Comparison of ENCODE assay signal across 12 cellular contexts in genomic region chr11:113475160-113475761, GRCh38. TPM values are rescaled to one million over a fixed set of nuclear protein-coding genes. Genes with fewer than 3 reads are reported as not detected.
A peak's percentile ranks its signal among the peaks of the same experiment; 100 is the strongest.
DNase-seq lines count a peak whose midpoint lies in the region; ATAC-seq and TF ChIP-seq lines count a peak whose summit lies in the region.
"Had no signal": no experiment of that assay in that cellular context is flagged by ENCODE, and none has a peak within 500 bp of the region (broad histone marks: within the 10 kb centered on the region; RNA-seq: fewer than 3 reads in every experiment).

Gene DRD2, minus strand, starts transcription at chr11:113475398. Its CDS starts 50,747 bp downstream, at chr11:113424651.

- no peak for ATAC-seq in effector memory CD8-positive, alpha-beta T cell (replicated peaks)
- no peak for ATAC-seq in activated T-helper 17 cell treated with anti-CD3 and anti-CD28 coated beads, Interleukin-2, amount 50 U/mL, for 72 hours (replicated peaks)
- no peak for ATAC-seq in GM21526 (IDR thresholded peaks at IDR 0.05; ENCODE audit: low FRiP score, unreplicated experiment)

- H3K27me3 Mint-ChIP-seq in effector memory CD8-positive, alpha-beta T cell, result peaks cover 67 to 91% of the 10 kb centered on the region in 2 donors
- H3K27me3 Mint-ChIP-seq in nephron (ENCODE audit: low read depth), result peaks cover 89% of the 10 kb centered on the region
- H3K27me3 Mint-ChIP-seq in activated T-helper 17 cell treated with anti-CD3 and anti-CD28 coated beads, Interleukin-2, amount 50 U/mL, for 72 hours, result peaks cover 65% of the 10 kb centered on the region

- no peaks in the 10 kb centered on the region for H4K20me1 ChIP-seq in GM23248 (ENCODE audit: insufficient read depth)

- no peaks in the 10 kb centered on the region for H3K79me2 ChIP-seq in GM23248 (ENCODE audit: insufficient read depth)

- H3F3A ChIP-seq in GM23248 (ENCODE audit: insufficient read depth), result no peaks in the 10 kb centered on the region

- peak within 1 kb of the TSS; percentile 34 to 53 for H3K4me3 Mint-ChIP-seq in effector memory CD8-positive, alpha-beta T cell
- peak within 1 kb of the TSS; percentile 74 to 82 (median 82) for H3K4me3 Mint-ChIP-seq in nephron
- H3K4me3 Mint-ChIP-seq in activated T-helper 17 cell treated with anti-CD3 and anti-CD28 coated beads, Interleukin-2, amount 50 U/mL, for 72 hours, result no peak within 1 kb of the TSS

- no peaks in the 10 kb centered on the region for H3K9me3 Mint-ChIP-seq in effector memory CD8-positive, alpha-beta T cell
- H3K9me3 Mint-ChIP-seq in nephron, result no peaks in the 10 kb centered on the region
- no peaks in the 10 kb centered on the region for H3K9me3 Mint-ChIP-seq in activated T-helper 17 cell treated with anti-CD3 and anti-CD28 coated beads, Interleukin-2, amount 50 U/mL, for 72 hours
- H3K9me3 Mint-ChIP-seq: activated naive CD4-positive, alpha-beta T cell treated with anti-CD3 and anti-CD28 coated beads, Interleukin-2, amount 50 U/mL, for 72 hours had no signal

- no peak within 1 kb of the TSS for H3K9ac ChIP-seq in GM23248

- peaks cover 74% of the 10 kb centered on the region for H3K27me3 ChIP-seq in GM23248 (replicated peaks; ENCODE audit: insufficient read depth)

- WGBS in GM23248 (ENCODE audit: low coverage in 1 of 2, low lambda C conversion rate in 2 of 2, missing lambda C conversion rate in 2 of 2), 2 experiments, result 4 to 10% methylated on average over 15 to 45 of the region's 65 CpGs

- no peaks in the 10 kb centered on the region for H3K4me1 ChIP-seq in GM23248 (ENCODE audit: insufficient read depth)

- H2AFZ ChIP-seq in GM23248, result no peak within 1 kb of the TSS

- no peaks in the 10 kb centered on the region for H3K36me3 Mint-ChIP-seq in effector memory CD8-positive, alpha-beta T cell (ENCODE audit: insufficient read depth)
- H3K36me3 Mint-ChIP-seq in nephron (ENCODE audit: low read depth), result no peaks in the 10 kb centered on the region
- no peaks in the 10 kb centered on the region for H3K36me3 Mint-ChIP-seq in activated T-helper 17 cell treated with anti-CD3 and anti-CD28 coated beads, Interleukin-2, amount 50 U/mL, for 72 hours (ENCODE audit: low read depth)

- no peaks in the 10 kb centered on the region for H3K9me3 ChIP-seq in GM23248 (ENCODE audit: low read depth)

- H3K9me2 ChIP-seq in GM23248 (ENCODE audit: insufficient read depth), result no peaks in the 10 kb centered on the region

- H3K4me1 Mint-ChIP-seq in effector memory CD8-positive, alpha-beta T cell (ENCODE audit: low read depth in 2 of 2), result no peaks in the 10 kb centered on the region
- H3K4me1 Mint-ChIP-seq in nephron, result peaks cover 10% of the 10 kb centered on the region
- H3K4me1 Mint-ChIP-seq in activated T-helper 17 cell treated with anti-CD3 and anti-CD28 coated beads, Interleukin-2, amount 50 U/mL, for 72 hours, result no peaks in the 10 kb centered on the region

- H3K4me3 ChIP-seq in GM23248, result no peak within 1 kb of the TSS

- peak within 1 kb of the TSS; percentile 36 for H3K4me2 ChIP-seq in GM23248 (ENCODE audit: unreplicated experiment)

- H3K27ac ChIP-seq in GM23248, result no peak within 1 kb of the TSS

- TF ChIP-seq CTCF in nephron (IDR thresholded peaks at IDR 0.05; ENCODE audit: unreplicated experiment in 3 of 3), result no peak

- in situ Hi-C loops in GM23248 (cut with MboI), result no loop called here
- in situ Hi-C loops in ACHN (cut with HindIII; ENCODE audit: low pct_ligation_motif_present, low pct_unique_long_range_greater_than_20kb, low sequenced_read_pairs), result no loop called here

- DNase-seq in GM23248, result peak; percentile 42
- peak; percentile 31 to 84 for DNase-seq in NCI-H526 (lab: John Stamatoyannopoulos, UW)
- DNase-seq in effector memory CD8-positive, alpha-beta T cell, result no peak
- no peak for DNase-seq in midbrain (lab: John Stamatoyannopoulos, UW)
- DNase-seq in ACHN, result no peak
- DNase-seq: hippocampal formation; RPMI8226; stimulated activated CD4-positive, alpha-beta T cell treated with anti-CD3 and anti-CD28 coated beads, Interleukin-2, amount 100 ng/mL, for 48 hours had no signal

- H3K36me3 ChIP-seq in GM23248 (ENCODE audit: low read depth), result no peaks in the 10 kb centered on the region

- no peak within 1 kb of the TSS for H3K27ac Mint-ChIP-seq in effector memory CD8-positive, alpha-beta T cell
- H3K27ac Mint-ChIP-seq in nephron, result no peak within 1 kb of the TSS
- H3K27ac Mint-ChIP-seq in activated T-helper 17 cell treated with anti-CD3 and anti-CD28 coated beads, Interleukin-2, amount 50 U/mL, for 72 hours, result no peak within 1 kb of the TSS
- H3K27ac Mint-ChIP-seq: activated naive CD4-positive, alpha-beta T cell treated with anti-CD3 and anti-CD28 coated beads, Interleukin-2, amount 50 U/mL, for 72 hours had no signal

RNA-seq across cellular contexts. Expression of gene DRD2, which starts in this region (rescaled TPM):
- not detected in 2 replicates for total RNA-seq in GM23248 (2014; rRNA removed; shearing (Covaris generic))
- polyA plus RNA-seq in GM23248 (2016; fragmentation: Nextera tagmentation; extraction: Ambion mirVana), result 0.19 TPM in 1 of 2 replicates, not detected in the other
- total RNA-seq in activated T-helper 17 cell treated with anti-CD3 and anti-CD28 coated beads, Interleukin-2, amount 50 U/mL, for 72 hours, result under 1 TPM; 0.19 to 0.82 TPM
- total RNA-seq: activated naive CD4-positive, alpha-beta T cell treated with anti-CD3 and anti-CD28 coated beads, Interleukin-2, amount 50 U/mL, for 72 hours had no signal

Comparison
In these comparisons a context has a peak if more than half of its experiments do, and no peak if none do; other contexts are left out.
1. Peak in DNase-seq and H3K4me2 ChIP-seq in GM23248; RNA of the gene not detected or under 1 TPM.
2. DNase-seq: peak in NCI-H526 (2 of 2); none in effector memory CD8-positive, alpha-beta T cell (0 of 3), midbrain (single experiment) and ACHN (single experiment).